In genomic region chr10:79484476-79484875, GRCh38 we compare ENCODE assay signal across 22 cellular contexts. TPM values are rescaled to one million over a fixed set of nuclear protein-coding genes. Genes with fewer than 3 reads are reported as not detected.
DNase-seq lines count a peak whose midpoint lies in the region; ATAC-seq and TF ChIP-seq lines count a peak whose summit lies in the region.
"Had no signal": no experiment of that assay in that cellular context is flagged by ENCODE, and none has a peak within 500 bp of the region (broad histone marks: within the 10 kb centered on the region; RNA-seq: fewer than 3 reads in every experiment).

No MANE protein-coding gene starts in this region.

- CTCF ChIA-PET in IMR-90 (lab: Yijun Ruan, JAX), result no interaction called here

- H3K23ac ChIP-seq in IMR-90 (ENCODE audit: low read depth, low read length) (no peak overlapping the region), mesenchymal stem cell (ENCODE audit: low read length in 2 of 2) (no peak overlapping the region)

- H3K27ac ChIP-seq in IMR-90 (ENCODE audit: insufficient read depth, low read length) (no peak overlapping the region), mesenchymal stem cell (ENCODE audit: low read length, poor library complexity, severe bottlenecking) (no peak overlapping the region), stomach smooth muscle (ENCODE audit: low read length) (peak overlapping the region; percentile 24), gastrocnemius medialis (peak overlapping the region in 1 of 4 donors; percentile 18)

- dilution Hi-C loops in IMR-90 (cut with HindIII; ENCODE audit: low sequenced_read_pairs, unreplicated experiment), result no loop called here

- intact Hi-C loops in IMR-90 (cut with micrococcal nuclease) (no loop called here), gastrocnemius medialis (cut with DNase I; ENCODE audit: low total_unique reads) (no loop called here)

- H4K20me1 ChIP-seq in IMR-90 (ENCODE audit: insufficient read depth, low read length), result no peaks in the 10 kb centered on the region

- H2AK5ac ChIP-seq in IMR-90 (ENCODE audit: low read depth, low read length), result no peak overlapping the region
- no peak overlapping the region for H2AK5ac ChIP-seq in mesenchymal stem cell (ENCODE audit: low read length, severe bottlenecking)

- H3K4ac ChIP-seq in IMR-90 (ENCODE audit: low read depth, low read length), result no peak overlapping the region
- peak overlapping the region; percentile 7 to 27 for H3K4ac ChIP-seq in mesenchymal stem cell (ENCODE audit: low read depth in 1 of 2, low read length in 2 of 2)

- peaks cover 22% of the 10 kb centered on the region for H3K9me1 ChIP-seq in IMR-90 (ENCODE audit: insufficient read depth, low read length)

- H4K8ac ChIP-seq in IMR-90 (ENCODE audit: low read depth in 2 of 2, low read length in 2 of 2) (no peak overlapping the region), mesenchymal stem cell (ENCODE audit: low read length) (no peak overlapping the region)

- no TSS peak for BruUV-seq in IMR-90 (replicated peaks; lab: Mats Ljungman, UMichigan)

- no peak for TF ChIP-seq CTCF in IMR-90 (conservative IDR thresholded peaks at IDR 0.05; ENCODE audit: low read depth, low read length)
- no peak for TF ChIP-seq CTCF in gastrocnemius medialis (IDR thresholded peaks at IDR 0.05 in 4 of 5, conservative IDR thresholded peaks at IDR 0.05 in 1 of 5)

- POLR2A ChIA-PET in IMR-90 (lab: Charles Lee; ENCODE audit: unreplicated experiment), result no interaction called here

- H2AFZ ChIP-seq in IMR-90 (replicated peaks; ENCODE audit: low read length, poor library complexity), result peak overlapping the region; percentile 53
- H2AFZ ChIP-seq in mesenchymal stem cell (ENCODE audit: low read depth, low read length), result no peak overlapping the region

- H2AK9ac ChIP-seq in IMR-90 (replicated peaks; ENCODE audit: low read depth, low read length, poor library complexity), result no peak overlapping the region

- H3K14ac ChIP-seq in IMR-90 (replicated peaks; ENCODE audit: low read depth, low read length), result no peak overlapping the region
- H3K14ac ChIP-seq in mesenchymal stem cell (ENCODE audit: low read length in 2 of 2), result no peak overlapping the region

- H3K4me1 ChIP-seq in IMR-90 (ENCODE audit: control insufficient read depth, insufficient read depth, low read length), result peaks cover 22% of the 10 kb centered on the region
- H3K4me1 ChIP-seq in mesenchymal stem cell (ENCODE audit: control insufficient read depth, insufficient read depth, low read depth, low read length), result peaks cover 10% of the 10 kb centered on the region
- peaks cover 20% of the 10 kb centered on the region for H3K4me1 ChIP-seq in stomach smooth muscle (ENCODE audit: control insufficient read depth, insufficient read depth, low read length)
- H3K4me1 ChIP-seq in gastrocnemius medialis, result peaks cover 5 to 25% of the 10 kb centered on the region in 2 donors
- H3K4me1 ChIP-seq: Caco-2 had no signal

- H3K4me2 ChIP-seq in IMR-90 (ENCODE audit: low read depth, low read length), result no peak overlapping the region
- no peak overlapping the region for H3K4me2 ChIP-seq in mesenchymal stem cell (ENCODE audit: low read length, poor library complexity, severe bottlenecking)

- H4K91ac ChIP-seq in IMR-90 (ENCODE audit: insufficient read depth, low read depth, low read length) (no peak overlapping the region), mesenchymal stem cell (ENCODE audit: low read length) (no peak overlapping the region)

- H3K18ac ChIP-seq in IMR-90 (ENCODE audit: low read depth, low read length) (no peak overlapping the region), mesenchymal stem cell (ENCODE audit: low read depth in 1 of 2, low read length in 2 of 2) (peak overlapping the region in 1 of 2 experiments; percentile 76)

- H3K4me3 ChIP-seq in IMR-90 (ENCODE audit: insufficient read depth, low read depth, low read length) (no peak overlapping the region), mesenchymal stem cell (ENCODE audit: insufficient read depth in 1 of 2, low read depth in 1 of 2, low read length in 2 of 2) (no peak overlapping the region), stomach smooth muscle (ENCODE audit: low read length in 2 of 2) (no peak overlapping the region), gastrocnemius medialis (no peak overlapping the region)
- H3K4me3 ChIP-seq: K562 had no signal

- in situ Hi-C loops in IMR-90 (cut with MboI; ENCODE audit: low sequenced_read_pairs), result loop anchor here (25.0 kb wide), 1 partner anchor 97 kb away; no protein-coding TSS in a partner anchor
- in situ Hi-C loops in gastrocnemius medialis (cut with MboI; ENCODE audit: low sequenced_read_pairs in 4 of 4), result loop anchor here in 1 of 4 donors (10.0 kb wide), 1 partner anchor 110 kb away; no protein-coding TSS in a partner anchor

- ATAC-seq in IMR-90 (ENCODE audit: low read depth), result no peak
- no peak for ATAC-seq in GM21390 (IDR thresholded peaks at IDR 0.05; ENCODE audit: unreplicated experiment)
- no peak for ATAC-seq in gastrocnemius medialis
- ATAC-seq: HCT116, K562 had no signal

- H3K27me3 ChIP-seq in IMR-90 (ENCODE audit: control insufficient read depth, insufficient read depth, low read length) (no peaks in the 10 kb centered on the region), mesenchymal stem cell (ENCODE audit: control insufficient read depth in 1 of 2, insufficient read depth in 1 of 2, low read length in 2 of 2) (no peaks in the 10 kb centered on the region), stomach smooth muscle (ENCODE audit: control insufficient read depth in 1 of 2, insufficient read depth in 2 of 2, low read length in 2 of 2) (no peaks in the 10 kb centered on the region), gastrocnemius medialis (no peaks in the 10 kb centered on the region)
- H3K27me3 ChIP-seq: BE2C had no signal

- H2BK20ac ChIP-seq in IMR-90 (ENCODE audit: low read depth, low read length), result no peak overlapping the region

- no peaks in the 10 kb centered on the region for H3K36me3 ChIP-seq in IMR-90 (ENCODE audit: control insufficient read depth, insufficient read depth, low read length)
- no peaks in the 10 kb centered on the region for H3K36me3 ChIP-seq in mesenchymal stem cell (ENCODE audit: control insufficient read depth in 1 of 2, insufficient read depth in 2 of 2, low read depth in 1 of 2, low read length in 2 of 2)
- no peaks in the 10 kb centered on the region for H3K36me3 ChIP-seq in stomach smooth muscle (ENCODE audit: control insufficient read depth in 2 of 2, insufficient read depth in 2 of 2, low read length in 2 of 2)
- no peaks in the 10 kb centered on the region for H3K36me3 ChIP-seq in gastrocnemius medialis
- H3K36me3 ChIP-seq: BE2C had no signal

- peak; percentile 15 for DNase-seq in activated CD8-positive, alpha-beta memory T cell treated with anti-CD3 and anti-CD28 coated beads, Interleukin-2, amount 50 U/mL, for 48 hours
- DNase-seq in activated CD8-positive, alpha-beta memory T cell treated with anti-CD3 and anti-CD28 coated beads for 24 hours, result no peak
- DNase-seq in IMR-90, result no peak
- DNase-seq in mesenchymal stem cell, result no peak
- DNase-seq in NAMALWA (ENCODE audit: low spot score), result no peak
- DNase-seq in gastrocnemius medialis, result no peak
- DNase-seq: 8988T; BE2C; Caco-2; CD4-positive, CD25-positive, alpha-beta regulatory T cell; DMS153; GDM1; NCI-H1417; NCI-H1930; NCI-H226; NCI-H82; OCI-M1; SIG-M5 had no signal

- H3K9ac ChIP-seq in IMR-90 (ENCODE audit: low read depth, low read length), result no peak overlapping the region
- H3K9ac ChIP-seq in mesenchymal stem cell (ENCODE audit: low read length), result no peak overlapping the region
- H3K9ac ChIP-seq in stomach smooth muscle (ENCODE audit: low read length in 2 of 2), result no peak overlapping the region

- H2BK15ac ChIP-seq in IMR-90 (ENCODE audit: low read depth, low read length) (no peak overlapping the region), mesenchymal stem cell (ENCODE audit: low read depth, poor library complexity, severe bottlenecking) (no peak overlapping the region)

- H3K79me1 ChIP-seq in IMR-90 (ENCODE audit: low read depth in 1 of 2, low read length in 2 of 2), result no peaks in the 10 kb centered on the region
- no peaks in the 10 kb centered on the region for H3K79me1 ChIP-seq in mesenchymal stem cell (replicated peaks; ENCODE audit: low read length, poor library complexity, severe bottlenecking)

- H3K9me3 ChIP-seq in IMR-90 (ENCODE audit: control insufficient read depth, insufficient read depth, low read length), result no peaks in the 10 kb centered on the region
- H3K9me3 ChIP-seq in mesenchymal stem cell (ENCODE audit: control insufficient read depth, low read length), result no peaks in the 10 kb centered on the region
- H3K9me3 ChIP-seq in stomach smooth muscle (ENCODE audit: control insufficient read depth in 2 of 2, low read length in 2 of 2), result no peaks in the 10 kb centered on the region
- H3K9me3 ChIP-seq in gastrocnemius medialis, result no peaks in the 10 kb centered on the region
- H3K9me3 ChIP-seq: BE2C, Caco-2 had no signal

- 67% methylated on average over 1 of the region's 6 CpGs; no CpG with 5 or more reads in 1 of the 2 experiments for WGBS in IMR-90 (ENCODE audit: extremely low coverage in 2 of 2, insufficient read length in 1 of 2), 2 experiments
- WGBS in mesenchymal stem cell, result 95% methylated on average over 4 of the region's 6 CpGs

- H2BK120ac ChIP-seq in IMR-90 (ENCODE audit: low read depth, low read length) (no peak overlapping the region), mesenchymal stem cell (ENCODE audit: low read depth, low read length) (no peak overlapping the region)

- no peak overlapping the region for H2BK5ac ChIP-seq in IMR-90 (ENCODE audit: low read depth, low read length, poor library complexity, severe bottlenecking)
- no peak overlapping the region for H2BK5ac ChIP-seq in mesenchymal stem cell (ENCODE audit: low read depth, low read length, poor library complexity, severe bottlenecking)

- H3K56ac ChIP-seq in IMR-90 (ENCODE audit: extremely low read depth, insufficient read depth, low read length), result no peak overlapping the region

- TF ChIP-seq POLR2A in IMR-90 (IDR thresholded peaks at IDR 0.05; ENCODE audit: low read depth, low read length) (no peak), gastrocnemius medialis (IDR thresholded peaks at IDR 0.05) (no peak)

- H2BK12ac ChIP-seq in mesenchymal stem cell (ENCODE audit: low read length in 2 of 2), result peak overlapping the region; percentile 45 to 81

- H4K5ac ChIP-seq in IMR-90 (ENCODE audit: low read depth, low read length), result no peak overlapping the region

- TF ChIP-seq RAD21 in IMR-90 (IDR thresholded peaks at IDR 0.05; ENCODE audit: low read length), result no peak

RNA-seq across cellular contexts. Expression of gene EIF5AL1, which starts 27.9 kb away (rescaled TPM):
- total RNA-seq in IMR-90 (2012; rRNA removed) (1.1 and 1.7 TPM in 2 replicates), gastrocnemius medialis (under 1 TPM; 0.13 to 0.75 (median 0.35) TPM)
- 0.59 and 1.4 TPM in 2 replicates for polyA plus RNA-seq in IMR-90 (2012; rRNA removed)
- polyA plus RNA-seq in IMR-90 (2012; cell fraction: cytosol; rRNA removed), result 0.14 and 0.64 TPM in 2 replicates
- polyA plus RNA-seq in IMR-90 (2012; cell fraction: nucleus; rRNA removed; ENCODE audit: low replicate concordance), result 0.45 and 0.69 TPM in 2 replicates
- 0.57 TPM for polyA plus RNA-seq in mesenchymal stem cell (2013, experiment 1 of 2)
- polyA plus RNA-seq in mesenchymal stem cell (2013, experiment 2 of 2), result 0.70 TPM
- total RNA-seq: CD4-positive, CD25-positive, alpha-beta regulatory T cell had no signal

RNA-seq across cellular contexts. Expression of gene ZCCHC24, which starts 39.1 kb away (rescaled TPM):
- 12.2 and 15.1 TPM in 2 replicates for total RNA-seq in IMR-90 (2012; rRNA removed)
- polyA plus RNA-seq in IMR-90 (2012; rRNA removed), result 25.9 and 29.9 TPM in 2 replicates
- 19.8 and 29.3 TPM in 2 replicates for polyA plus RNA-seq in IMR-90 (2012; cell fraction: cytosol; rRNA removed)
- polyA plus RNA-seq in IMR-90 (2012; cell fraction: nucleus; rRNA removed; ENCODE audit: low replicate concordance), result 22.4 and 28.3 TPM in 2 replicates
- polyA plus RNA-seq in mesenchymal stem cell (2013, experiment 1 of 2), result 47.4 TPM
- polyA plus RNA-seq in mesenchymal stem cell (2013, experiment 2 of 2), result 49.0 TPM
- total RNA-seq in gastrocnemius medialis, result 100 to 1,000 TPM in 1 of 4 donors, 10 to 100 TPM in 3; 59.6 to 122 (median 84.5) TPM
